In genomic region chr6:116444991-116445566, GRCh38 we compare ENCODE assay signal across 19 cellular contexts. TPM values are rescaled to one million over a fixed set of nuclear protein-coding genes. Genes with fewer than 3 reads are reported as not detected.
DNase-seq lines count a peak whose midpoint lies in the region; ATAC-seq lines count a peak whose summit lies in the region.
"Had no signal": no experiment of that assay in that cellular context is flagged by ENCODE, and none has a peak within 500 bp of the region (broad histone marks: within the 10 kb centered on the region; RNA-seq: fewer than 3 reads in every experiment).

No MANE protein-coding gene starts in this region.

- no peak overlapping the region for H3K27ac ChIP-seq in Karpas-422 (ENCODE audit: low read length)
- H3K27ac ChIP-seq: A549, dorsolateral prefrontal cortex, esophagus squamous epithelium, Peyer's patch had no signal

- DNase-seq in T-helper 1 cell (no peak), LHCN-M2 (ENCODE audit: low read depth) (peak; percentile 56), skeletal muscle cell (ENCODE audit: low read depth) (peak; percentile 25), hepatic stellate cell (ENCODE audit: low spot score) (no peak), Karpas-422 (no peak)
- DNase-seq in effector memory CD8-positive, alpha-beta T cell = peak in 2 of 3 experiments; percentile 3 to 14
- DNase-seq in activated CD4-positive, alpha-beta T cell treated with anti-CD3 and anti-CD28 coated beads, Interleukin-2, amount 50 U/mL, for 48 hours = no peak
- DNase-seq: activated T-cell treated with anti-CD3 and anti-CD28 coated beads, Interleukin-2, amount 50 U/mL, for 72 hours; CD4-positive, alpha-beta memory T cell; dorsolateral prefrontal cortex; esophagus squamous epithelium; heart right ventricle; mesendoderm; NCI-H187; NCI-H526 treated with DMSO at 0.1 percent for 48 hours; Peyer's patch; stimulated activated naive CD4-positive, alpha-beta T cell had no signal

- peaks cover 28% of the 10 kb centered on the region for H3K27me3 Mint-ChIP-seq in T-helper 1 cell treated with Interleukin-12 subunit alpha and Interleukin-12 subunit beta and Interleukin-4 antibody, amounts not matched to agents 30 μg/mL and 1 μg/mL, for 36 hours (ENCODE audit: low read depth)
- H3K27me3 Mint-ChIP-seq in effector memory CD8-positive, alpha-beta T cell = peaks cover 8 to 28% of the 10 kb centered on the region in 2 donors

- no peak overlapping the region for H3K4me3 Mint-ChIP-seq in T-helper 1 cell treated with Interleukin-12 subunit alpha and Interleukin-12 subunit beta and Interleukin-4 antibody, amounts not matched to agents 30 μg/mL and 1 μg/mL, for 36 hours
- no peak overlapping the region for H3K4me3 Mint-ChIP-seq in effector memory CD8-positive, alpha-beta T cell
- H3K4me3 Mint-ChIP-seq: activated T-cell treated with anti-CD3 and anti-CD28 coated beads, Interleukin-2, amount 50 U/mL, for 72 hours had no signal

- peak; percentile 80 for ATAC-seq in effector memory CD8-positive, alpha-beta T cell (replicated peaks)
- ATAC-seq: heart right ventricle had no signal

- H3K36me3 Mint-ChIP-seq in T-helper 1 cell treated with Interleukin-12 subunit alpha and Interleukin-12 subunit beta and Interleukin-4 antibody, amounts not matched to agents 30 μg/mL and 1 μg/mL, for 36 hours (ENCODE audit: low read depth) = peaks cover 5% of the 10 kb centered on the region
- no peaks in the 10 kb centered on the region for H3K36me3 Mint-ChIP-seq in effector memory CD8-positive, alpha-beta T cell (ENCODE audit: insufficient read depth)
- H3K36me3 Mint-ChIP-seq: CD4-positive, alpha-beta memory T cell had no signal

- no peaks in the 10 kb centered on the region for H3K79me2 ChIP-seq in Karpas-422 (ENCODE audit: low read length)

- H3K4me1 Mint-ChIP-seq in T-helper 1 cell treated with Interleukin-12 subunit alpha and Interleukin-12 subunit beta and Interleukin-4 antibody, amounts not matched to agents 30 μg/mL and 1 μg/mL, for 36 hours (ENCODE audit: low read depth) = peaks cover 29% of the 10 kb centered on the region
- H3K4me1 Mint-ChIP-seq in effector memory CD8-positive, alpha-beta T cell (ENCODE audit: low read depth in 2 of 2) = peaks cover 5 to 14% of the 10 kb centered on the region in 2 donors

- H3K9me2 ChIP-seq in Karpas-422 (replicated peaks; ENCODE audit: insufficient read depth, low read length) = no peaks in the 10 kb centered on the region

- no peaks in the 10 kb centered on the region for H3K36me3 ChIP-seq in Karpas-422 (ENCODE audit: insufficient read depth, low read length)
- H3K36me3 ChIP-seq: esophagus squamous epithelium, heart right ventricle, Peyer's patch had no signal

- H3K4me3 ChIP-seq in skeletal muscle cell (ENCODE audit: low read depth, low read length) (no peak overlapping the region), Karpas-422 (ENCODE audit: low read length) (no peak overlapping the region)
- H3K4me3 ChIP-seq: A549, dorsolateral prefrontal cortex, esophagus squamous epithelium, heart right ventricle, Peyer's patch had no signal

- H3K4me1 ChIP-seq in Karpas-422 (ENCODE audit: low read length) = no peaks in the 10 kb centered on the region
- H3K4me1 ChIP-seq: esophagus squamous epithelium had no signal

- peak overlapping the region; percentile 6 for H3K27ac Mint-ChIP-seq in T-helper 1 cell treated with Interleukin-12 subunit alpha and Interleukin-12 subunit beta and Interleukin-4 antibody, amounts not matched to agents 30 μg/mL and 1 μg/mL, for 36 hours
- no peak overlapping the region for H3K27ac Mint-ChIP-seq in effector memory CD8-positive, alpha-beta T cell
- H3K27ac Mint-ChIP-seq: activated T-cell treated with anti-CD3 and anti-CD28 coated beads, Interleukin-2, amount 50 U/mL, for 72 hours; CD4-positive, alpha-beta memory T cell had no signal

- no peak overlapping the region for H3K4me2 ChIP-seq in Karpas-422 (ENCODE audit: low read depth, low read length, poor library complexity, severe bottlenecking)
- H3K4me2 ChIP-seq: A549 had no signal

- no peak overlapping the region for H3K9ac ChIP-seq in Karpas-422 (ENCODE audit: low read length)

- H3K9me3 Mint-ChIP-seq in T-helper 1 cell treated with Interleukin-12 subunit alpha and Interleukin-12 subunit beta and Interleukin-4 antibody, amounts not matched to agents 30 μg/mL and 1 μg/mL, for 36 hours = no peaks in the 10 kb centered on the region
- no peaks in the 10 kb centered on the region for H3K9me3 Mint-ChIP-seq in effector memory CD8-positive, alpha-beta T cell
- H3K9me3 Mint-ChIP-seq: activated T-cell treated with anti-CD3 and anti-CD28 coated beads, Interleukin-2, amount 50 U/mL, for 72 hours; CD4-positive, alpha-beta memory T cell had no signal

- no peaks in the 10 kb centered on the region for H3K27me3 ChIP-seq in Karpas-422 (ENCODE audit: low read length)
- H3K27me3 ChIP-seq: dorsolateral prefrontal cortex, esophagus squamous epithelium, heart right ventricle, Peyer's patch had no signal

- H2AFZ ChIP-seq in Karpas-422 (ENCODE audit: low read length) = no peak overlapping the region

- H3K9me3 ChIP-seq in Karpas-422 (ENCODE audit: low read length) = no peaks in the 10 kb centered on the region
- H3K9me3 ChIP-seq: A549, esophagus squamous epithelium, heart right ventricle, Peyer's patch had no signal

- H4K20me1 ChIP-seq in Karpas-422 (ENCODE audit: insufficient read depth, low read depth, low read length) = no peaks in the 10 kb centered on the region

RNA-seq across cellular contexts. Expression of gene CALHM6, which starts 16.1 kb away (rescaled TPM):
- 2.7 and 3.9 TPM in 2 replicates for total RNA-seq in LHCN-M2 (2014; rRNA removed)
- 6.3 TPM for polyA plus RNA-seq in LHCN-M2 (2012)
- 0.25 TPM in 1 of 2 replicates, not detected in the other for total RNA-seq in Karpas-422 (2014; rRNA removed; shearing (Covaris generic); ENCODE audit: low replicate concordance)

Comparison
In these comparisons a context has a peak if more than half of its experiments do, and no peak if none do; other contexts are left out.
1. DNase-seq: peak in LHCN-M2 (single experiment), effector memory CD8-positive, alpha-beta T cell (2 of 3) and skeletal muscle cell (single experiment); none in T-helper 1 cell (0 of 5), hepatic stellate cell (single experiment), Karpas-422 (single experiment) and activated CD4-positive, alpha-beta T cell treated with anti-CD3 and anti-CD28 coated beads, Interleukin-2, amount 50 U/mL, for 48 hours (0 of 2).